In genomic region chr17:29069526-29070041, GRCh38 we compare ENCODE assay signal across 1 cellular context.
TF ChIP-seq lines count a peak whose summit lies in the region.

No MANE protein-coding gene starts in this region.

TF ChIP-seq in WTC11, 78 proteins besides CTCF, POLR2A, EP300 and RAD21 (continued from another document):
- TF ChIP-seq ZNF281 (CRISPR knock-in tag; IDR thresholded peaks at IDR 0.05), result no peak
- no peak for TF ChIP-seq MAX (CRISPR knock-in tag; IDR thresholded peaks at IDR 0.05)
- no peak for TF ChIP-seq ESRRA (CRISPR knock-in tag; IDR thresholded peaks at IDR 0.05; ENCODE audit: borderline replicate concordance)
- no peak for TF ChIP-seq MYBL2 (CRISPR knock-in tag; IDR thresholded peaks at IDR 0.05)
